19 cellular contexts compared by ENCODE assay signal in the genomic region with DNA sequence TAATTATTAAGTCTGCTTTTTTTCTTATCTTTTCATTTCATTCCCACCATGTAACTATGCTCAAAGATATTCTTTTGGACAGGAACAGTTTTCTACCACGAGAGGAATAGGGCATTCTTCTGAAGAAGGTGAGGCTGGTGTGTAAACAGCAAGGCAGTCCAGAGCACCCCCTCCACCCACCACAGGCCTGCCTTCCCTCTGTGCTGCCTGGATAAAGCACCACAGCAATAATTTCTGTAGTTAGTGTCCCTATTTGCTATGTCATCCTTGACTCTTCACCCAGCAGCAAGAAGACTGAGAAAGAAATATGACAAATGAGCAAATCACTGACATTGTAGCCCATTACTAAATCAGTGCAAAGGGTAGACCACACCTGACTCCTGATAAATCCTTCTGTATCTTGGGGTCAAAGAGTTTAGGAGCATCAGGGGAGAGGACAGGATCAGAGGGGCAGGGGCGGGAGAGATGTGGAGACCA.
DNase-seq lines count a peak whose midpoint lies in the region; ATAC-seq and TF ChIP-seq lines count a peak whose summit lies in the region.
"Had no signal": no experiment of that assay in that cellular context is flagged by ENCODE, and none has a peak within 500 bp of the region (broad histone marks: within the 10 kb centered on the region; RNA-seq: fewer than 3 reads in every experiment).

No MANE protein-coding gene starts in this region.

- DNase-seq in SK-N-SH (no peak), fibroblast of the aortic adventitia (ENCODE audit: low read depth) (peak; percentile 12), NCI-H2227 treated with DMSO at 0.1 percent for 48 hours (lab: John Stamatoyannopoulos, UW) (no peak), NCI-H748 treated with DMSO at 0.1 percent for 48 hours (lab: John Stamatoyannopoulos, UW) (no peak)
- DNase-seq: activated CD4-positive, alpha-beta T cell treated with anti-CD3 and anti-CD28 coated beads, Interleukin-2, amount 50 U/mL, for 48 hours; activated T-cell treated with anti-CD3 and anti-CD28 coated beads, Interleukin-2, amount 50 U/mL, for 4 hours; AML-193; DMS 273 treated with DMSO at 0.1 percent for 48 hours; esophagus squamous epithelium; Karpas-422; mucosa of descending colon; NCI-H1105 treated with DMSO at 0.1 percent for 48 hours; NCI-H2171 had no signal

- H3K4me3 ChIP-seq in BLaER1 treated with 17β-estradiol and CSF1 and Interleukin-3, amounts not matched to agents 10 nM and 100 nM, result no peak overlapping the region
- H3K4me3 ChIP-seq in SK-N-SH (ENCODE audit: low read depth in 2 of 2, low read length in 1 of 2), result no peak overlapping the region
- H3K4me3 ChIP-seq in fibroblast of the aortic adventitia (ENCODE audit: low read depth, low read length), result no peak overlapping the region
- H3K4me3 ChIP-seq in skeletal muscle satellite cell (ENCODE audit: low read length), result peak overlapping the region; percentile 34
- H3K4me3 ChIP-seq: cardiac muscle cell, esophagus squamous epithelium, mucosa of descending colon had no signal

- POLR2A ChIA-PET in SK-N-SH (lab: Yijun Ruan, JAX), result no interaction called here

- H3K27me3 ChIP-seq in BLaER1 treated with 17β-estradiol and CSF1 and Interleukin-3, amounts not matched to agents 10 nM and 100 nM, result no peaks in the 10 kb centered on the region
- H3K27me3 ChIP-seq in SK-N-SH (ENCODE audit: insufficient read depth) (no peaks in the 10 kb centered on the region), skeletal muscle satellite cell (ENCODE audit: control insufficient read depth, insufficient read depth, low read length) (no peaks in the 10 kb centered on the region)
- H3K27me3 ChIP-seq: cardiac muscle cell, esophagus squamous epithelium had no signal

- no peak overlapping the region for H3K9ac ChIP-seq in BLaER1 treated with 17β-estradiol and CSF1 and Interleukin-3, amounts not matched to agents 10 nM and 100 nM
- H3K9ac ChIP-seq in SK-N-SH (no peak overlapping the region), skeletal muscle satellite cell (ENCODE audit: low read depth, low read length) (peak overlapping the region; percentile 26)

- no peaks in the 10 kb centered on the region for H3K9me2 ChIP-seq in SK-N-SH

- H3K9me3 ChIP-seq in BLaER1 treated with 17β-estradiol and CSF1 and Interleukin-3, amounts not matched to agents 10 nM and 100 nM (replicated peaks in 1 of 11), result peaks cover 0 to 15% (median 5%) of the 10 kb centered on the region in 11 experiments; a peak in 7 of 22 replicates
- H3K9me3 ChIP-seq in SK-N-SH (no peaks in the 10 kb centered on the region), skeletal muscle satellite cell (replicated peaks; ENCODE audit: low read length) (no peaks in the 10 kb centered on the region)
- H3K9me3 ChIP-seq: esophagus squamous epithelium, mucosa of descending colon, neutrophil had no signal

- H2AFZ ChIP-seq in SK-N-SH (ENCODE audit: low read depth), result 0 out of 2 replicates have a peak overlapping the region, but pooled peaks have one; percentile 36

- whole genome bisulfite sequencing in SK-N-SH (ENCODE audit: low lambda C conversion rate), result 62% methylated on average over 2 of the region's 2 CpGs

- TF ChIP-seq CTCF in SK-N-SH (IDR thresholded peaks at IDR 0.05) (no peak), fibroblast of the aortic adventitia (IDR thresholded peaks at IDR 0.05; ENCODE audit: insufficient read depth, low read length) (no peak)

- H3K4me1 ChIP-seq in BLaER1 treated with 17β-estradiol and CSF1 and Interleukin-3, amounts not matched to agents 10 nM and 100 nM, result peaks cover 0 to 31% (median 26%) of the 10 kb centered on the region in 10 experiments; a peak in 15 of 20 replicates
- peaks cover 7 to 14% of the 10 kb centered on the region in 2 experiments; a peak in 3 of 4 replicates for H3K4me1 ChIP-seq in SK-N-SH (ENCODE audit: control insufficient read depth in 1 of 2, insufficient read depth in 2 of 2, low read depth in 1 of 2, low read length in 1 of 2)
- peaks cover 56% of the 10 kb centered on the region for H3K4me1 ChIP-seq in skeletal muscle satellite cell (ENCODE audit: control insufficient read depth, insufficient read depth, low read length)

- no peak for TF ChIP-seq EP300 in SK-N-SH (IDR thresholded peaks at IDR 0.05; ENCODE audit: borderline replicate concordance in 1 of 2, low read depth in 1 of 2, low read length in 1 of 2)

- H3K79me2 ChIP-seq in SK-N-SH (ENCODE audit: insufficient read depth), result no peaks in the 10 kb centered on the region

- H3K27ac ChIP-seq in BLaER1 treated with 17β-estradiol and CSF1 and Interleukin-3, amounts not matched to agents 10 nM and 100 nM, result peak overlapping the region in 1 of 11 experiments; percentile 56; a peak in 3 of 22 replicates
- peak overlapping the region in 1 of 2 experiments; percentile 39; a peak in 1 of 4 replicates for H3K27ac ChIP-seq in SK-N-SH (ENCODE audit: low read depth in 2 of 2, low read length in 1 of 2)
- H3K27ac ChIP-seq: cardiac muscle cell, neutrophil had no signal

- H3F3A ChIP-seq in SK-N-SH (replicated peaks; ENCODE audit: insufficient read depth), result no peaks in the 10 kb centered on the region

- TF ChIP-seq RAD21 in SK-N-SH (IDR thresholded peaks at IDR 0.05; ENCODE audit: low read length), result no peak

- H3K4me2 ChIP-seq in BLaER1 treated with 17β-estradiol and CSF1 and Interleukin-3, amounts not matched to agents 10 nM and 100 nM, result peak overlapping the region in 8 of 11 experiments; percentile 31 to 57 (median 41); a peak in 12 of 22 replicates
- H3K4me2 ChIP-seq in SK-N-SH (no peak overlapping the region), skeletal muscle satellite cell (ENCODE audit: low read length) (peak overlapping the region; percentile 66)

- CTCF ChIA-PET in SK-N-SH (lab: Yijun Ruan, JAX), result no interaction called here

- no peaks in the 10 kb centered on the region for H4K20me1 ChIP-seq in BLaER1 treated with 17β-estradiol and CSF1 and Interleukin-3, amounts not matched to agents 10 nM and 100 nM
- H4K20me1 ChIP-seq in SK-N-SH (ENCODE audit: insufficient read depth), result no peaks in the 10 kb centered on the region

- ATAC-seq in HG02973 (IDR thresholded peaks at IDR 0.05; ENCODE audit: unreplicated experiment), result no peak
- no peak for ATAC-seq in GM19328 (IDR thresholded peaks at IDR 0.05; ENCODE audit: unreplicated experiment)
- ATAC-seq: activated T-cell treated with anti-CD3 and anti-CD28 coated beads, Interleukin-2, amount 50 U/mL, for 4 hours; mucosa of descending colon had no signal

- no peaks in the 10 kb centered on the region for H3K36me3 ChIP-seq in BLaER1 treated with 17β-estradiol and CSF1 and Interleukin-3, amounts not matched to agents 10 nM and 100 nM
- H3K36me3 ChIP-seq in SK-N-SH (replicated peaks in 1 of 2; ENCODE audit: control insufficient read depth in 1 of 2, insufficient read depth in 2 of 2, low read length in 1 of 2), result no peaks in the 10 kb centered on the region
- H3K36me3 ChIP-seq in skeletal muscle satellite cell (ENCODE audit: insufficient read depth, low read length), result no peaks in the 10 kb centered on the region
- H3K36me3 ChIP-seq: cardiac muscle cell, esophagus squamous epithelium, neutrophil had no signal

TF ChIP-seq in SK-N-SH, 30 proteins besides CTCF, POLR2A, EP300 and RAD21 (continues in another document):
- TF ChIP-seq NRF1 (IDR thresholded peaks at IDR 0.05; ENCODE audit: low read depth, low read length), result no peak
- TF ChIP-seq GABPA (IDR thresholded peaks at IDR 0.05; ENCODE audit: low read depth), result no peak
- TF ChIP-seq CHD2 (IDR thresholded peaks at IDR 0.05; ENCODE audit: low read length, partially characterized antibody), result no peak
- no peak for TF ChIP-seq FOXJ3 (CRISPR knock-in tag; IDR thresholded peaks at IDR 0.05)
- TF ChIP-seq TAF1 (IDR thresholded peaks at IDR 0.05; ENCODE audit: borderline replicate concordance, low read depth, low read length), result no peak
- no peak for TF ChIP-seq EZH2phosphoT487 (IDR thresholded peaks at IDR 0.05; ENCODE audit: borderline replicate concordance, low read depth)
- TF ChIP-seq, protein P1, sequence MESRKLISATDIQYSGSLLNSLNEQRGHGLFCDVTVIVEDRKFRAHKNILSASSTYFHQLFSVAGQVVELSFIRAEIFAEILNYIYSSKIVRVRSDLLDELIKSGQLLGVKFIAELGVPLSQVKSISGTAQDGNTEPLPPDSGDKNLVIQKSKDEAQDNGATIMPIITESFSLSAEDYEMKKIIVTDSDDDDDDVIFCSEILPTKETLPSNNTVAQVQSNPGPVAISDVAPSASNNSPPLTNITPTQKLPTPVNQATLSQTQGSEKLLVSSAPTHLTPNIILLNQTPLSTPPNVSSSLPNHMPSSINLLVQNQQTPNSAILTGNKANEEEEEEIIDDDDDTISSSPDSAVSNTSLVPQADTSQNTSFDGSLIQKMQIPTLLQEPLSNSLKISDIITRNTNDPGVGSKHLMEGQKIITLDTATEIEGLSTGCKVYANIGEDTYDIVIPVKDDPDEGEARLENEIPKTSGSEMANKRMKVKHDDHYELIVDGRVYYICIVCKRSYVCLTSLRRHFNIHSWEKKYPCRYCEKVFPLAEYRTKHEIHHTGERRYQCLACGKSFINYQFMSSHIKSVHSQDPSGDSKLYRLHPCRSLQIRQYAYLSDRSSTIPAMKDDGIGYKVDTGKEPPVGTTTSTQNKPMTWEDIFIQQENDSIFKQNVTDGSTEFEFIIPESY (IDR thresholded peaks at IDR 0.05; ENCODE audit: borderline replicate concordance, low read depth), result no peak
- TF ChIP-seq, protein P2, sequence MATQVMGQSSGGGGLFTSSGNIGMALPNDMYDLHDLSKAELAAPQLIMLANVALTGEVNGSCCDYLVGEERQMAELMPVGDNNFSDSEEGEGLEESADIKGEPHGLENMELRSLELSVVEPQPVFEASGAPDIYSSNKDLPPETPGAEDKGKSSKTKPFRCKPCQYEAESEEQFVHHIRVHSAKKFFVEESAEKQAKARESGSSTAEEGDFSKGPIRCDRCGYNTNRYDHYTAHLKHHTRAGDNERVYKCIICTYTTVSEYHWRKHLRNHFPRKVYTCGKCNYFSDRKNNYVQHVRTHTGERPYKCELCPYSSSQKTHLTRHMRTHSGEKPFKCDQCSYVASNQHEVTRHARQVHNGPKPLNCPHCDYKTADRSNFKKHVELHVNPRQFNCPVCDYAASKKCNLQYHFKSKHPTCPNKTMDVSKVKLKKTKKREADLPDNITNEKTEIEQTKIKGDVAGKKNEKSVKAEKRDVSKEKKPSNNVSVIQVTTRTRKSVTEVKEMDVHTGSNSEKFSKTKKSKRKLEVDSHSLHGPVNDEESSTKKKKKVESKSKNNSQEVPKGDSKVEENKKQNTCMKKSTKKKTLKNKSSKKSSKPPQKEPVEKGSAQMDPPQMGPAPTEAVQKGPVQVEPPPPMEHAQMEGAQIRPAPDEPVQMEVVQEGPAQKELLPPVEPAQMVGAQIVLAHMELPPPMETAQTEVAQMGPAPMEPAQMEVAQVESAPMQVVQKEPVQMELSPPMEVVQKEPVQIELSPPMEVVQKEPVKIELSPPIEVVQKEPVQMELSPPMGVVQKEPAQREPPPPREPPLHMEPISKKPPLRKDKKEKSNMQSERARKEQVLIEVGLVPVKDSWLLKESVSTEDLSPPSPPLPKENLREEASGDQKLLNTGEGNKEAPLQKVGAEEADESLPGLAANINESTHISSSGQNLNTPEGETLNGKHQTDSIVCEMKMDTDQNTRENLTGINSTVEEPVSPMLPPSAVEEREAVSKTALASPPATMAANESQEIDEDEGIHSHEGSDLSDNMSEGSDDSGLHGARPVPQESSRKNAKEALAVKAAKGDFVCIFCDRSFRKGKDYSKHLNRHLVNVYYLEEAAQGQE (IDR thresholded peaks at IDR 0.05; ENCODE audit: low read depth, low read length), result no peak
